Comparison of ENCODE assay signal across 8 cellular contexts in the genomic region with DNA sequence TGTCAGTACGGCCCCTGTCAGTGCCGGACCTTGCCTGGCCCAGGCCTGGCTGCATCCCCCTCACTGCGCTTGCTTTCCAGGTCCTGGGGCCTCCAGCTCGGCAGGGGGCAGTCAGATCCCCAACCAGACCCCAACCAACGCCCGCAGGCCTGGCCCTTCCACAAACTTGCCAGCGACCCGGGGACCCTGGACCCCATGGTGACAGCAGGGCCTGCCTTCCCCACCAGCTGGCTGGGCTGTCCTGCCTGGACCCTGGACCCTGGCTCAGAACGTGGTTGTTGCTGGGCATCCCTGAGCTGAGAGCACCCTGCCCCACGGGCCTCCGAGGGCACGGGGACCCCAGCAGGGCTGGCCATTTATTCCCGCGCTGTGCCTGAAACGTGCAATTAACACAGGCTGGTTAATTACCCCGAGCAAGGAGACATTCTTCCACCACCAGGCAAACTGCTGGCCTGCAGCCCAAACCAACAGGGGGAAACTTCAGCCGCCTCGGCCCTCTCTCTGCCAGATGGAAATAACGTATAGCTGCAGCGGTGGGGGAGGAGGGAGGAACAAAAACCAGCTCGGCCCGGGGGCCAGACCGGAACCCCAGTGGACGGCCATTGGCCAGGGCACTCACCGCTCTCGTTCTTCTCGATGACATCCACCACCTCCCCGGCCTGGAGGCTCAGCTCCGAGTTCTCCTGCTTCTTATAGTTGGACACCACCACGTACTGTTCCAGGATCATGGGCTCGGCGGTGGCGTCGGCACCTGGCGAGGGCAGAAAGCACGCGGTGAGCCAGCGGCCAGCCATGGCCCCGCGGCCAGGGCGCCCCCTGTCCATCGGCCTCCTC.
A peak's percentile ranks its signal among the peaks of the same experiment; 100 is the strongest.
DNase-seq lines count a peak whose midpoint lies in the region; ATAC-seq, FAIRE-seq and TF ChIP-seq lines count a peak whose summit lies in the region.

No MANE protein-coding gene starts in this region.

- BruUV-seq in HepG2 (replicated peaks; lab: Mats Ljungman, UMichigan) = TSS peak; percentile 70

- peak; percentile 12; the same call in 1 of the 2 replicates for TF ChIP-seq RAD21 in HepG2 (CRISPR knock-in tag; IDR thresholded peaks at IDR 0.05)

- peak overlapping the region; percentile 58; the same call in 1 of the 2 replicates for H3K9ac ChIP-seq in MM.1S (ENCODE audit: low read length)
- H3K9ac ChIP-seq in HepG2 (ENCODE audit: insufficient read depth, low read depth, low read length) = peak overlapping the region; percentile 76

- TF ChIP-seq CTCF in MM.1S (IDR thresholded peaks at IDR 0.05; ENCODE audit: low read length) (no peak), body of pancreas (IDR thresholded peaks at IDR 0.05) (peak in 1 of 7 experiments; percentile 8), HepG2 (CRISPR knock-in tag; IDR thresholded peaks at IDR 0.05) (peak; percentile 74)

- H3K36me3 ChIP-seq in MM.1S (replicated peaks; ENCODE audit: insufficient read depth, low read length) (no peaks in the 10 kb centered on the region), body of pancreas (replicated peaks in 1 of 2; ENCODE audit: insufficient read depth in 1 of 2, low read depth in 2 of 2) (no peaks in the 10 kb centered on the region), HepG2 (replicated peaks in 1 of 2; ENCODE audit: control insufficient read depth in 1 of 2, insufficient read depth in 2 of 2, low read length in 2 of 2) (peaks cover 9 to 29% of the 10 kb centered on the region in 2 experiments)

- H3K4me3 ChIP-seq in MM.1S (ENCODE audit: low read length) = peak overlapping the region; percentile 59
- H3K4me3 ChIP-seq in body of pancreas = peak overlapping the region; percentile 4 to 30
- H3K4me3 ChIP-seq in HepG2 (replicated peaks in 1 of 3; ENCODE audit: insufficient read depth in 1 of 3, low read depth in 2 of 3, low read length in 3 of 3) = peak overlapping the region; percentile 56 to 72 (median 59); a peak in 5 of 6 replicates

- H2AFZ ChIP-seq in MM.1S (ENCODE audit: low read length) (peak overlapping the region; percentile 54), HepG2 (ENCODE audit: low read length) (no peak overlapping the region)

- TF ChIP-seq POLR2A in body of pancreas (IDR thresholded peaks at IDR 0.05) = no peak
- TF ChIP-seq POLR2A in HepG2 (IDR thresholded peaks at IDR 0.05; ENCODE audit: insufficient read depth in 1 of 2, low read depth in 2 of 2, low read length in 2 of 2) = peak in 1 of 2 experiments; percentile 37; a peak in 1 of 4 replicates
- TF ChIP-seq POLR2A in GM18505 (IDR thresholded peaks at IDR 0.05; ENCODE audit: borderline replicate concordance, extremely low read depth, insufficient read depth, insufficient read length) = no peak

- in situ Hi-C loops in HepG2 (cut with HindIII; ENCODE audit: extremely low pct_ligation_motif_present, low pct_unique_long_range_greater_than_20kb) = no loop called here

- H4K20me1 ChIP-seq in MM.1S (ENCODE audit: insufficient read depth, low read length) = no peaks in the 10 kb centered on the region
- H4K20me1 ChIP-seq in HepG2 (ENCODE audit: insufficient read depth, low read length) = peaks cover 12% of the 10 kb centered on the region

- peaks cover 21% of the 10 kb centered on the region for H3K79me2 ChIP-seq in MM.1S (ENCODE audit: low read length)
- H3K79me2 ChIP-seq in HepG2 (ENCODE audit: insufficient read depth, low read length) = peaks cover 46% of the 10 kb centered on the region

- WGBS in body of pancreas, 2 donors = 43 to 49% methylated on average over 15 to 41 of the region's 42 CpGs
- 15% methylated on average over 16 of the region's 42 CpGs for WGBS in HepG2 (ENCODE audit: low lambda C conversion rate)

- DNase-seq in ELF-1 (ENCODE audit: low read depth, low spot score) (peak; percentile 56), MM.1S (no peak), body of pancreas (peak in 2 of 4 donors; percentile 26 to 43), HepG2 (ENCODE audit: low spot score) (peak; percentile 71), iPS-NIHi11 (ENCODE audit: low spot score) (no peak)

- H3K4me2 ChIP-seq in MM.1S (ENCODE audit: low read depth, low read length) (peak overlapping the region; percentile 75), HepG2 (ENCODE audit: low read depth, low read length) (peak overlapping the region; percentile 98)

- intact Hi-C loops in body of pancreas (cut with DNase I) (no loop called here), HepG2 (cut with micrococcal nuclease; ENCODE audit: unreplicated experiment) (loop anchor here (2.0 kb wide), 1 partner anchor 56 kb away; no protein-coding TSS in a partner anchor)

- CTCF ChIA-PET in HepG2 (lab: Yijun Ruan, JAX; ENCODE audit: low intra/inter-chr PET ratio, low total read pairs) = no interaction called here

- H3K27ac ChIP-seq in MM.1S (ENCODE audit: low read length) = peak overlapping the region; percentile 11; the same call in 1 of the 2 replicates
- H3K27ac ChIP-seq in body of pancreas = peak overlapping the region; percentile 59 to 86 (median 77)
- peak overlapping the region; percentile 82 for H3K27ac ChIP-seq in HepG2 (ENCODE audit: extremely low read length, insufficient read depth, low read length)
- H3K27ac ChIP-seq in temporal lobe (ENCODE audit: low read depth, low read length) = peak overlapping the region; percentile 75

- H3K9me3 ChIP-seq in MM.1S (replicated peaks; ENCODE audit: insufficient read depth, low read length) (no peaks in the 10 kb centered on the region), body of pancreas (no peaks in the 10 kb centered on the region), HepG2 (ENCODE audit: low read length) (no peaks in the 10 kb centered on the region)

- H3K4me1 ChIP-seq in MM.1S (ENCODE audit: low read length) (peaks cover 8% of the 10 kb centered on the region; the same call in 1 of the 2 replicates), body of pancreas (peaks cover 22% of the 10 kb centered on the region), HepG2 (ENCODE audit: insufficient read depth, low read length) (peaks cover 79% of the 10 kb centered on the region)

- peak; percentile 8 for FAIRE-seq in HepG2 (lab: Jason Lieb, UNC)

- H3F3A ChIP-seq in MM.1S (ENCODE audit: insufficient read depth, low read length) = no peaks in the 10 kb centered on the region

- TF ChIP-seq EP300 in HepG2 (IDR thresholded peaks at IDR 0.05; ENCODE audit: low read depth in 2 of 2, low read length in 2 of 2) (peak; percentile 25 to 64; a peak in 1 of 4 replicates), HepG2 (CRISPR knock-in tag; IDR thresholded peaks at IDR 0.05; ENCODE audit: borderline replicate concordance) (peak; percentile 16; the same call in 1 of the 2 replicates)

- POLR2A ChIA-PET in HepG2 (lab: Yijun Ruan, JAX) = interaction anchor here (0.8 to 6.0 kb wide), 12 partner anchors 8 to 194 kb away, joined by 3 to 54 read pairs (median 4); partner anchors contain the start of gene SH3PXD2A

- no peaks in the 10 kb centered on the region for H3K9me2 ChIP-seq in MM.1S (replicated peaks; ENCODE audit: insufficient read depth, low read length)

- peak; percentile 22 for ATAC-seq in GM21737 (IDR thresholded peaks at IDR 0.05; ENCODE audit: unreplicated experiment)
- ATAC-seq in body of pancreas = peak; percentile 28
- peak; percentile 72 for ATAC-seq in HepG2
- no peak for ATAC-seq in GM18505 (IDR thresholded peaks at IDR 0.05; ENCODE audit: unreplicated experiment)

- H3K27me3 ChIP-seq in MM.1S (replicated peaks; ENCODE audit: insufficient read depth, low read length) (no peaks in the 10 kb centered on the region), body of pancreas (no peaks in the 10 kb centered on the region), HepG2 (ENCODE audit: control insufficient read depth in 1 of 2, insufficient read depth in 2 of 2, low read length in 2 of 2) (no peaks in the 10 kb centered on the region)

TF ChIP-seq in HepG2, 621 proteins besides CTCF, POLR2A, EP300 and RAD21 (continues in another document):
- peak; percentile 43; the same call in 1 of the 2 replicates for TF ChIP-seq STAT5B (CRISPR knock-in tag; IDR thresholded peaks at IDR 0.05)
- TF ChIP-seq ZNF7 (CRISPR knock-in tag; IDR thresholded peaks at IDR 0.05) = 0 out of 2 replicates have a peak, but pooled peaks have one; percentile 10
- TF ChIP-seq RXRA (CRISPR knock-in tag; IDR thresholded peaks at IDR 0.05) = no peak
- no peak for TF ChIP-seq ZMAT3 (CRISPR knock-in tag; conservative IDR thresholded peaks at IDR 0.05)
- TF ChIP-seq TFDP2 (CRISPR knock-in tag; IDR thresholded peaks at IDR 0.05) = peak; percentile 65
- no peak for TF ChIP-seq PAF1 (CRISPR knock-in tag; IDR thresholded peaks at IDR 0.05)
- 0 out of 2 replicates have a peak, but pooled peaks have one; percentile 28 for TF ChIP-seq ARNT2 (CRISPR knock-in tag; IDR thresholded peaks at IDR 0.05; ENCODE audit: low read depth)
- peak; percentile 54; the same call in 1 of the 2 replicates for TF ChIP-seq ZFP41 (CRISPR knock-in tag; IDR thresholded peaks at IDR 0.05; ENCODE audit: borderline replicate concordance)
- no peak for TF ChIP-seq SUZ12 (IDR thresholded peaks at IDR 0.05; ENCODE audit: low read depth, low read length)
- TF ChIP-seq MAFK (conservative IDR thresholded peaks at IDR 0.05 in 1 of 2, IDR thresholded peaks at IDR 0.05 in 1 of 2; ENCODE audit: low read length in 2 of 2) = no peak
- 0 out of 2 replicates have a peak, but pooled peaks have one; percentile 33 for TF ChIP-seq ZNF121 (CRISPR knock-in tag; IDR thresholded peaks at IDR 0.05)

Comparison
In these comparisons a context has a peak if more than half of its experiments do, and no peak if none do; other contexts are left out.
1. DNase-seq: peak in ELF-1 (single experiment) and HepG2 (single experiment); none in MM.1S (single experiment) and iPS-NIHi11 (single experiment).
2. H3K27ac ChIP-seq: peak in every context shown above with its lines; median percentile 82 in HepG2; 77 in body of pancreas; 75 in temporal lobe; 11 in MM.1S.
3. Peak in every context shown above with its lines, with median percentiles within 50 percentile points of each other: H3K4me3 ChIP-seq.